ENCODE assay signal across 16 cellular contexts in genomic region chr9:111915425-111915758, GRCh38. TPM values are rescaled to one million over a fixed set of nuclear protein-coding genes. Genes with fewer than 3 reads are reported as not detected.
A peak's percentile ranks its signal among the peaks of the same experiment; 100 is the strongest.
DNase-seq lines count a peak whose midpoint lies in the region; ATAC-seq, FAIRE-seq and TF ChIP-seq lines count a peak whose summit lies in the region.
"Had no signal": no experiment of that assay in that cellular context is flagged by ENCODE, and none has a peak within 500 bp of the region (broad histone marks: within the 10 kb centered on the region; RNA-seq: fewer than 3 reads in every experiment).

No MANE protein-coding gene starts in this region.

- peaks cover 43% of the 10 kb centered on the region for H3K36me3 ChIP-seq in OCI-LY7 (ENCODE audit: insufficient read depth, low read length)

- H3K4me2 ChIP-seq in OCI-LY7 (ENCODE audit: low read length): peak overlapping the region; percentile 22; the same call in 1 of the 2 replicates

- no peak overlapping the region for H3K27ac ChIP-seq in OCI-LY7 (ENCODE audit: low read depth, low read length, poor library complexity, severe bottlenecking)
- H3K27ac ChIP-seq: gastrocnemius medialis, SJSA1, transverse colon had no signal

- H3K9me3 Mint-ChIP-seq in activated naive CD4-positive, alpha-beta T cell treated with anti-CD3 and anti-CD28 coated beads, Interleukin-2, amount 10 ng/mL, durations not matched to agents 7 days and 5 days: no peaks in the 10 kb centered on the region
- no peaks in the 10 kb centered on the region for H3K9me3 Mint-ChIP-seq in effector memory CD8-positive, alpha-beta T cell
- no peaks in the 10 kb centered on the region for H3K9me3 Mint-ChIP-seq in stimulated activated naive CD8-positive, alpha-beta T cell treated with anti-CD3 and anti-CD28 coated beads, Interleukin-15, amount 100 ng/mL, for 72 hours
- H3K9me3 Mint-ChIP-seq: immature natural killer cell had no signal

- H4K20me1 ChIP-seq in OCI-LY7 (ENCODE audit: insufficient read depth, low read length): peaks cover 11% of the 10 kb centered on the region

- H3K4me3 ChIP-seq in OCI-LY7 (ENCODE audit: low read depth, low read length, poor library complexity, severe bottlenecking): no peak overlapping the region
- H3K4me3 ChIP-seq: SJSA1, transverse colon had no signal

- CTCF ChIA-PET in activated naive CD4-positive, alpha-beta T cell treated with anti-CD3 and anti-CD28 coated beads, Interleukin-2, amount 10 ng/mL, durations not matched to agents 7 days and 5 days (lab: Charles Lee): interaction anchor here (1.1 to 1.9 kb wide), 3 partner anchors 10 to 159 kb away, joined by 3 to 7 read pairs (median 4); no protein-coding TSS in a partner anchor
- CTCF ChIA-PET in OCI-LY7 (lab: Charles Lee; ENCODE audit: unreplicated experiment): no interaction called here

- H3K27ac Mint-ChIP-seq in activated naive CD4-positive, alpha-beta T cell treated with anti-CD3 and anti-CD28 coated beads, Interleukin-2, amount 10 ng/mL, durations not matched to agents 7 days and 5 days: peak overlapping the region; percentile 47
- H3K27ac Mint-ChIP-seq in effector memory CD8-positive, alpha-beta T cell: no peak overlapping the region
- peak overlapping the region; percentile 55 to 94 for H3K27ac Mint-ChIP-seq in stimulated activated naive CD8-positive, alpha-beta T cell treated with anti-CD3 and anti-CD28 coated beads, Interleukin-15, amount 100 ng/mL, for 72 hours
- H3K27ac Mint-ChIP-seq: progenitor cell of endocrine pancreas had no signal

- peaks cover 54% of the 10 kb centered on the region for H3K4me1 Mint-ChIP-seq in activated naive CD4-positive, alpha-beta T cell treated with anti-CD3 and anti-CD28 coated beads, Interleukin-2, amount 10 ng/mL, durations not matched to agents 7 days and 5 days
- peaks cover 39 to 56% of the 10 kb centered on the region in 2 donors for H3K4me1 Mint-ChIP-seq in effector memory CD8-positive, alpha-beta T cell (ENCODE audit: low read depth in 2 of 2)
- H3K4me1 Mint-ChIP-seq in stimulated activated naive CD8-positive, alpha-beta T cell treated with anti-CD3 and anti-CD28 coated beads, Interleukin-15, amount 100 ng/mL, for 72 hours: peaks cover 79% of the 10 kb centered on the region

- no TSS peak for BruUV-seq in OCI-LY7 (replicated peaks; lab: Mats Ljungman, UMichigan)

- H3K4me1 ChIP-seq in OCI-LY7 (ENCODE audit: insufficient read depth, low read length, poor library complexity, severe bottlenecking): peaks cover 46% of the 10 kb centered on the region
- H3K4me1 ChIP-seq: SJSA1 had no signal

- no peak for FAIRE-seq in RCC 7860 (lab: Jason Lieb, UNC)

- H3K4me3 Mint-ChIP-seq in activated naive CD4-positive, alpha-beta T cell treated with anti-CD3 and anti-CD28 coated beads, Interleukin-2, amount 10 ng/mL, durations not matched to agents 7 days and 5 days: no peak overlapping the region
- peak overlapping the region; percentile 17 to 65 for H3K4me3 Mint-ChIP-seq in effector memory CD8-positive, alpha-beta T cell
- H3K4me3 Mint-ChIP-seq in stimulated activated naive CD8-positive, alpha-beta T cell treated with anti-CD3 and anti-CD28 coated beads, Interleukin-15, amount 100 ng/mL, for 72 hours: peak overlapping the region; percentile 45 to 70

- H3K36me3 Mint-ChIP-seq in activated naive CD4-positive, alpha-beta T cell treated with anti-CD3 and anti-CD28 coated beads, Interleukin-2, amount 10 ng/mL, durations not matched to agents 7 days and 5 days: peaks cover 41% of the 10 kb centered on the region
- H3K36me3 Mint-ChIP-seq in effector memory CD8-positive, alpha-beta T cell (ENCODE audit: insufficient read depth): peaks cover 35% of the 10 kb centered on the region

- DNase-seq in activated naive CD4-positive, alpha-beta T cell treated with anti-CD3 and anti-CD28 coated beads, Interleukin-2, amount 10 ng/mL, durations not matched to agents 7 days and 5 days: no peak
- no peak for DNase-seq in activated naive CD4-positive, alpha-beta T cell (lab: John Stamatoyannopoulos, UW)
- no peak for DNase-seq in OCI-LY7 (ENCODE audit: low spot score)
- DNase-seq in effector memory CD8-positive, alpha-beta T cell: no peak
- no peak for DNase-seq in stimulated activated naive CD8-positive, alpha-beta T cell treated with anti-CD3 and anti-CD28 coated beads, Interleukin-15, amount 100 ng/mL, for 72 hours
- no peak for DNase-seq in COLO668 (lab: John Stamatoyannopoulos, UW; ENCODE audit: unreplicated experiment)
- DNase-seq in RCC 7860 (ENCODE audit: low spot score): no peak
- DNase-seq: effector CD8-positive, alpha-beta T cell; gastrocnemius medialis; immature natural killer cell; Kasumi-1; midbrain; transverse colon had no signal

- ATAC-seq in effector memory CD8-positive, alpha-beta T cell (replicated peaks): no peak
- ATAC-seq in stimulated activated naive CD8-positive, alpha-beta T cell treated with anti-CD3 and anti-CD28 coated beads, Interleukin-15, amount 100 ng/mL, for 72 hours: peak; percentile 31
- no peak for ATAC-seq in HG02981 (IDR thresholded peaks at IDR 0.05; ENCODE audit: unreplicated experiment)
- ATAC-seq: gastrocnemius medialis had no signal

- H3K27me3 Mint-ChIP-seq in activated naive CD4-positive, alpha-beta T cell treated with anti-CD3 and anti-CD28 coated beads, Interleukin-2, amount 10 ng/mL, durations not matched to agents 7 days and 5 days: no peaks in the 10 kb centered on the region
- no peaks in the 10 kb centered on the region for H3K27me3 Mint-ChIP-seq in effector memory CD8-positive, alpha-beta T cell
- no peaks in the 10 kb centered on the region for H3K27me3 Mint-ChIP-seq in stimulated activated naive CD8-positive, alpha-beta T cell treated with anti-CD3 and anti-CD28 coated beads, Interleukin-15, amount 100 ng/mL, for 72 hours
- H3K27me3 Mint-ChIP-seq: progenitor cell of endocrine pancreas had no signal

- peaks cover 82% of the 10 kb centered on the region for H3K79me2 ChIP-seq in OCI-LY7 (ENCODE audit: insufficient read depth, low read depth, low read length)

- intact Hi-C loops in OCI-LY7 (cut with micrococcal nuclease; ENCODE audit: unreplicated experiment): no loop called here

- no peak for TF ChIP-seq CTCF in OCI-LY7 (conservative IDR thresholded peaks at IDR 0.05; ENCODE audit: low read length)

- POLR2A ChIA-PET in OCI-LY7 (lab: Charles Lee): interaction anchor here (0.8 to 2.5 kb wide), 8 partner anchors 8 to 35 kb away, joined by 3 to 16 read pairs (median 4); partner anchors contain the start of gene UGCG

- no peaks in the 10 kb centered on the region for H3K9me3 ChIP-seq in OCI-LY7 (ENCODE audit: low read length)
- H3K9me3 ChIP-seq: gastrocnemius medialis, SJSA1, transverse colon had no signal

- no peak overlapping the region for H2AFZ ChIP-seq in OCI-LY7 (ENCODE audit: low read length)

- H3K9me2 ChIP-seq in OCI-LY7 (ENCODE audit: insufficient read depth, low read length): no peaks in the 10 kb centered on the region

RNA-seq across cellular contexts. Expression of gene UGCG, which starts 18.8 kb away (rescaled TPM):
- 12.0 and 14.7 TPM in 2 replicates for total RNA-seq in OCI-LY7 (2014; rRNA removed; shearing (Covaris generic))
- total RNA-seq in OCI-LY7 (2022): 12.9 and 16.5 TPM in 2 replicates

Comparison
In these comparisons a context has a peak if more than half of its experiments do, and no peak if none do; other contexts are left out.
1. H3K27ac Mint-ChIP-seq: peak in activated naive CD4-positive, alpha-beta T cell treated with anti-CD3 and anti-CD28 coated beads, Interleukin-2, amount 10 ng/mL, durations not matched to agents 7 days and 5 days (single experiment) and stimulated activated naive CD8-positive, alpha-beta T cell treated with anti-CD3 and anti-CD28 coated beads, Interleukin-15, amount 100 ng/mL, for 72 hours (2 of 2); none in effector memory CD8-positive, alpha-beta T cell (0 of 2).